ENCODE assay signal across 28 cellular contexts in the genomic region with DNA sequence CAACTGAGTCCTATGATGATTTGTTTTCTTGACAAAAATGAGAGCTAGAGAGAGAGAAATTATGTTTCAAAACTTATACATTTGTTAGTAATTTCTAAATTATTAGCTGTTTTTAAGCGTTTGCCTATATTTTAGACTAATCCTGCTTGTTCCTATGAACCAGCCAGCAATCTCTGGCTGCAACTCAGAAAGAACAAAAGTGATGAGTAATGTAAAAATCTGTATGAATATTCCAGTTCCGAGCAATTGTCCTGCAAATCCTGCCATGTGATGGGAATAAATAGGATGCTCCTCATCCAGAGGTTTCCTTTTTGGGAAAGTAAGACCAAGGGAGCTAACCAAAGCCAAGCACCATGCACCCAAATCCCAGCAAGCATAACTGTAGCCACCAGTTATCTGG.
"Had no signal": no experiment of that assay in that cellular context is flagged by ENCODE, and none has a peak within 500 bp of the region (broad histone marks: within the 10 kb centered on the region; RNA-seq: fewer than 3 reads in every experiment).

No MANE protein-coding gene starts in this region.

- ATAC-seq: esophagus mucosa, foreskin keratinocyte, gastrocnemius medialis, gastroesophageal sphincter, heart left ventricle, heart right ventricle had no signal

- H3K27me3 ChIP-seq: colonic mucosa, dorsolateral prefrontal cortex, esophagus muscularis mucosa, esophagus squamous epithelium, foreskin keratinocyte, gastrocnemius medialis, gastroesophageal sphincter, heart left ventricle, heart right ventricle had no signal

- H3K9me3 ChIP-seq: colonic mucosa, esophagus muscularis mucosa, esophagus squamous epithelium, gastrocnemius medialis, gastroesophageal sphincter, heart left ventricle, heart right ventricle had no signal

- H3K27ac ChIP-seq: colonic mucosa, coronary artery, dorsolateral prefrontal cortex, epithelial cell of prostate, esophagus muscularis mucosa, esophagus squamous epithelium, foreskin keratinocyte, gastrocnemius medialis, gastroesophageal sphincter, heart left ventricle, heart right ventricle had no signal

- DNase-seq: colonic mucosa; cortex of kidney; dermis blood vessel endothelial cell; dorsolateral prefrontal cortex; effector CD4-positive, alpha-beta T cell; effector CD8-positive, alpha-beta T cell; effector memory CD4-positive, alpha-beta T cell; endodermal cell; erythroblast; esophagus squamous epithelium; foreskin fibroblast; foreskin keratinocyte; foreskin melanocyte; gastrocnemius medialis; glutamatergic neuron; head of caudate nucleus; heart left ventricle; heart right ventricle had no signal

- H3K4me3 Mint-ChIP-seq: dendritic cell treated with granulocyte-macrophage colony-stimulating factor and Interleukin-4, amounts not matched to agents 40 ng/mL and 50 ng/mL, for 4 days; endodermal cell had no signal

- H3K27me3 Mint-ChIP-seq: dendritic cell treated with granulocyte-macrophage colony-stimulating factor and Interleukin-4, amounts not matched to agents 40 ng/mL and 50 ng/mL, for 4 days had no signal

- H3K4me1 ChIP-seq: colonic mucosa, esophagus muscularis mucosa, esophagus squamous epithelium, foreskin keratinocyte, gastrocnemius medialis, gastroesophageal sphincter, heart left ventricle, heart right ventricle had no signal

- FAIRE-seq: colon, endometrium, endothelial cell of umbilical vein, frontal cortex had no signal

- H3K27ac Mint-ChIP-seq: dendritic cell treated with granulocyte-macrophage colony-stimulating factor and Interleukin-4, amounts not matched to agents 40 ng/mL and 50 ng/mL, for 4 days; endodermal cell had no signal

- H3K4me3 ChIP-seq: colonic mucosa, coronary artery, dorsolateral prefrontal cortex, esophagus muscularis mucosa, esophagus squamous epithelium, gastrocnemius medialis, gastroesophageal sphincter, heart left ventricle, heart right ventricle had no signal

- H3K36me3 ChIP-seq: colonic mucosa, esophagus muscularis mucosa, esophagus squamous epithelium, gastrocnemius medialis, gastroesophageal sphincter, heart left ventricle, heart right ventricle had no signal
